Comparison of ENCODE assay signal across 27 cellular contexts in genomic region chr6:166637806-166638458, GRCh38.
"Had no signal": no experiment of that assay in that cellular context is flagged by ENCODE, and none has a peak within 500 bp of the region (broad histone marks: within the 10 kb centered on the region; RNA-seq: fewer than 3 reads in every experiment).

No MANE protein-coding gene starts in this region.

- H3K27me3 ChIP-seq: colonic mucosa, dorsolateral prefrontal cortex, gastrocnemius medialis, hepatocyte, neutrophil, testis had no signal

- H3K4me2 ChIP-seq: hepatocyte, smooth muscle cell had no signal

- H3K36me3 ChIP-seq: colonic mucosa, gastrocnemius medialis, neutrophil had no signal

- ATAC-seq: activated CD4-positive, alpha-beta T cell treated with anti-CD3 and anti-CD28 coated beads for 36 hours; activated naive CD4-positive, alpha-beta T cell treated with anti-CD3 and anti-CD28 coated beads, Interleukin-2, amount 50 U/mL, for 72 hours; activated T-cell treated with anti-CD3 and anti-CD28 coated beads, Interleukin-2, amount 50 U/mL, for 72 hours; gastrocnemius medialis; left cardiac atrium; mucosa of descending colon; natural killer cell treated with Interleukin-12 subunit alpha and Interleukin-12 subunit beta and Interleukin-15 and Interleukin-18, amount 100 ng/mL, for 72 hours; T-cell had no signal

- H3K9me3 ChIP-seq: colonic mucosa, gastrocnemius medialis, mucosa of descending colon, neutrophil, testis had no signal

- H3K4me3 ChIP-seq: colonic mucosa, dorsolateral prefrontal cortex, gastrocnemius medialis, hepatocyte, lung, mucosa of descending colon, smooth muscle cell, testis had no signal

- DNase-seq: activated CD4-positive, alpha-beta T cell treated with anti-CD3 and anti-CD28 coated beads for 36 hours; activated CD4-positive, alpha-beta T cell treated with anti-CD3 and anti-CD28 coated beads, Interleukin-2, amount 50 U/mL, for 4 hours; activated CD4-positive, CD25-positive, alpha-beta regulatory T cell; activated naive CD4-positive, alpha-beta T cell; activated T-cell treated with anti-CD3 and anti-CD28 coated beads for 4 hours; activated T-cell treated with anti-CD3 and anti-CD28 coated beads, Interleukin-2, amount 50 U/mL, for 72 hours; cerebellar nuclear complex; colonic mucosa; dorsolateral prefrontal cortex; effector memory CD4-positive, alpha-beta T cell; erythroblast; glutamatergic neuron; islet precursor cell; left cardiac atrium; mesendoderm; mucosa of descending colon; stimulated activated naive CD4-positive, alpha-beta T cell treated with Interleukin-2 at 50 U/mL for 16 hours; T-cell; testis; trophoblast cell had no signal

- H3K4me1 ChIP-seq: colonic mucosa had no signal

- H3K27ac ChIP-seq: colonic mucosa, dorsolateral prefrontal cortex, hepatocyte, neutrophil, testis had no signal
